Comparison of ENCODE assay signal across 15 cellular contexts in genomic region chr7:44275146-44275545, GRCh38. TPM values are rescaled to one million over a fixed set of nuclear protein-coding genes. Genes with fewer than 3 reads are reported as not detected.
A peak's percentile ranks its signal among the peaks of the same experiment; 100 is the strongest.
DNase-seq lines count a peak whose midpoint lies in the region; ATAC-seq and TF ChIP-seq lines count a peak whose summit lies in the region.
"Had no signal": no experiment of that assay in that cellular context is flagged by ENCODE, and none has a peak within 500 bp of the region (broad histone marks: within the 10 kb centered on the region; RNA-seq: fewer than 3 reads in every experiment).

No MANE protein-coding gene starts in this region.

- no peaks in the 10 kb centered on the region for H3K79me2 ChIP-seq in Karpas-422 (ENCODE audit: low read length)

- H3K27me3 Mint-ChIP-seq in CD14-positive monocyte (ENCODE audit: low read depth in 3 of 3) (peaks cover 0 to 5% (median 4%) of the 10 kb centered on the region in 3 donors), brain (no peaks in the 10 kb centered on the region)

- no peak for ATAC-seq in lower lobe of right lung
- no peak for ATAC-seq in stimulated activated effector memory CD8-positive, alpha-beta T cell treated with anti-CD3 and anti-CD28 coated beads, Interleukin-12 subunit alpha, Interleukin-12 subunit beta, amount 100 ng/mL, for 72 hours
- no peak for ATAC-seq in HG02798 (IDR thresholded peaks at IDR 0.05; ENCODE audit: poor library complexity, unreplicated experiment)

- H4K20me1 ChIP-seq in Karpas-422 (ENCODE audit: insufficient read depth, low read depth, low read length) = no peaks in the 10 kb centered on the region

- H3K36me3 Mint-ChIP-seq in CD14-positive monocyte (no peaks in the 10 kb centered on the region), brain (no peaks in the 10 kb centered on the region)
- H3K36me3 Mint-ChIP-seq in stimulated activated effector memory CD8-positive, alpha-beta T cell treated with anti-CD3 and anti-CD28 coated beads, Interleukin-12 subunit alpha, Interleukin-12 subunit beta, amount 100 ng/mL, for 72 hours = no peaks in the 10 kb centered on the region
- H3K36me3 Mint-ChIP-seq: CD8-positive, alpha-beta memory T cell had no signal

- H3K27ac ChIP-seq in lower lobe of right lung (no peak overlapping the region), Karpas-422 (ENCODE audit: low read length) (no peak overlapping the region)
- H3K27ac ChIP-seq: BLaER1 treated with 17β-estradiol and CSF1 and Interleukin-3, amounts not matched to agents 10 nM and 100 nM had no signal

- H3K36me3 ChIP-seq in lower lobe of right lung (no peaks in the 10 kb centered on the region), Karpas-422 (ENCODE audit: insufficient read depth, low read length) (no peaks in the 10 kb centered on the region)
- H3K36me3 ChIP-seq: BLaER1 treated with 17β-estradiol and CSF1 and Interleukin-3, amounts not matched to agents 10 nM and 100 nM had no signal

- no peak overlapping the region for H3K4me2 ChIP-seq in Karpas-422 (ENCODE audit: low read depth, low read length, poor library complexity, severe bottlenecking)

- DNase-seq in CD14-positive monocyte (ENCODE audit: low spot score) (peak; percentile 24), lower lobe of right lung (peak; percentile 8), DMS153 treated with DMSO at 0.1 percent for 48 hours (lab: John Stamatoyannopoulos, UW; ENCODE audit: unreplicated experiment) (no peak), Karpas-422 (no peak)
- no peak for DNase-seq in stimulated activated effector memory CD8-positive, alpha-beta T cell treated with anti-CD3 and anti-CD28 coated beads, Interleukin-12 subunit alpha, Interleukin-12 subunit beta, amount 100 ng/mL, for 72 hours (ENCODE audit: low spot score in 2 of 2)
- DNase-seq: DMS79 treated with DMSO at 0.1 percent for 48 hours, KBM-7, NCI-H1105 treated with DMSO at 0.1 percent for 48 hours, NCI-H1694, NCI-H2081 treated with DMSO at 0.1 percent for 48 hours, SHP77 treated with DMSO at 0.1 percent for 48 hours had no signal

- no peaks in the 10 kb centered on the region for H3K9me2 ChIP-seq in Karpas-422 (replicated peaks; ENCODE audit: insufficient read depth, low read length)

- intact Hi-C loops in CD14-positive monocyte (cut with micrococcal nuclease) = no loop called here
- intact Hi-C loops in lower lobe of right lung (cut with DNase I) = no loop called here

- H2AFZ ChIP-seq in Karpas-422 (ENCODE audit: low read length) = no peak overlapping the region

- H3K4me1 ChIP-seq in lower lobe of right lung = no peaks in the 10 kb centered on the region
- no peaks in the 10 kb centered on the region for H3K4me1 ChIP-seq in Karpas-422 (ENCODE audit: low read length)

- H3K4me1 Mint-ChIP-seq in CD14-positive monocyte = no peaks in the 10 kb centered on the region
- peaks cover 26% of the 10 kb centered on the region for H3K4me1 Mint-ChIP-seq in brain
- no peaks in the 10 kb centered on the region for H3K4me1 Mint-ChIP-seq in stimulated activated effector memory CD8-positive, alpha-beta T cell treated with anti-CD3 and anti-CD28 coated beads, Interleukin-12 subunit alpha, Interleukin-12 subunit beta, amount 100 ng/mL, for 72 hours

- H3K27ac Mint-ChIP-seq in CD14-positive monocyte = no peak overlapping the region
- peak overlapping the region in 3 of 5 experiments; percentile 69 to 90 (median 72) for H3K27ac Mint-ChIP-seq in brain
- peak overlapping the region; percentile 17 for H3K27ac Mint-ChIP-seq in stimulated activated effector memory CD8-positive, alpha-beta T cell treated with anti-CD3 and anti-CD28 coated beads, Interleukin-12 subunit alpha, Interleukin-12 subunit beta, amount 100 ng/mL, for 72 hours
- H3K27ac Mint-ChIP-seq: CD8-positive, alpha-beta memory T cell had no signal

- TF ChIP-seq CTCF in CD14-positive monocyte (IDR thresholded peaks at IDR 0.05) (no peak), brain (conservative IDR thresholded peaks at IDR 0.05) (no peak), lower lobe of right lung (IDR thresholded peaks at IDR 0.05) (no peak)

- H3K4me3 ChIP-seq in lower lobe of right lung (no peak overlapping the region), Karpas-422 (ENCODE audit: low read length) (no peak overlapping the region)
- H3K4me3 ChIP-seq: BLaER1 treated with 17β-estradiol and CSF1 and Interleukin-3, amounts not matched to agents 10 nM and 100 nM had no signal

- H3K9ac ChIP-seq in Karpas-422 (ENCODE audit: low read length) = no peak overlapping the region
- H3K9ac ChIP-seq: BLaER1 treated with 17β-estradiol and CSF1 and Interleukin-3, amounts not matched to agents 10 nM and 100 nM had no signal

- no peaks in the 10 kb centered on the region for H3K9me3 Mint-ChIP-seq in CD14-positive monocyte
- H3K9me3 Mint-ChIP-seq in brain = no peaks in the 10 kb centered on the region
- no peaks in the 10 kb centered on the region for H3K9me3 Mint-ChIP-seq in stimulated activated effector memory CD8-positive, alpha-beta T cell treated with anti-CD3 and anti-CD28 coated beads, Interleukin-12 subunit alpha, Interleukin-12 subunit beta, amount 100 ng/mL, for 72 hours
- H3K9me3 Mint-ChIP-seq: CD8-positive, alpha-beta memory T cell had no signal

- peaks cover 7% of the 10 kb centered on the region for H3K27me3 ChIP-seq in lower lobe of right lung (ENCODE audit: low read depth)
- H3K27me3 ChIP-seq in Karpas-422 (ENCODE audit: low read length) = no peaks in the 10 kb centered on the region
- H3K27me3 ChIP-seq: BLaER1 treated with 17β-estradiol and CSF1 and Interleukin-3, amounts not matched to agents 10 nM and 100 nM had no signal

- H3K4me3 Mint-ChIP-seq in CD14-positive monocyte = no peak overlapping the region
- H3K4me3 Mint-ChIP-seq in brain = no peak overlapping the region
- H3K4me3 Mint-ChIP-seq in stimulated activated effector memory CD8-positive, alpha-beta T cell treated with anti-CD3 and anti-CD28 coated beads, Interleukin-12 subunit alpha, Interleukin-12 subunit beta, amount 100 ng/mL, for 72 hours = no peak overlapping the region
- H3K4me3 Mint-ChIP-seq: CD8-positive, alpha-beta memory T cell had no signal

- H3K9me3 ChIP-seq in lower lobe of right lung (no peaks in the 10 kb centered on the region), Karpas-422 (ENCODE audit: low read length) (no peaks in the 10 kb centered on the region)
- H3K9me3 ChIP-seq: BLaER1 treated with 17β-estradiol and CSF1 and Interleukin-3, amounts not matched to agents 10 nM and 100 nM had no signal

RNA-seq across cellular contexts. Expression of gene CAMK2B, which starts 50.2 kb away (rescaled TPM):
- polyA plus RNA-seq in CD14-positive monocyte = not detected
- 88.4 TPM for polyA plus RNA-seq in brain (ENCODE audit: insufficient read depth, low read depth, low replicate concordance)
- 0.30 TPM for total RNA-seq in lower lobe of right lung
- not detected in 2 replicates for total RNA-seq in Karpas-422 (2014; rRNA removed; shearing (Covaris generic); ENCODE audit: low replicate concordance)
- polyA plus RNA-seq: CD8-positive, alpha-beta memory T cell had no signal

Comparison
In these comparisons a context has a peak if more than half of its experiments do, and no peak if none do; other contexts are left out.
1. DNase-seq: peak in CD14-positive monocyte (single experiment) and lower lobe of right lung (single experiment); none in stimulated activated effector memory CD8-positive, alpha-beta T cell treated with anti-CD3 and anti-CD28 coated beads, Interleukin-12 subunit alpha, Interleukin-12 subunit beta, amount 100 ng/mL, for 72 hours (0 of 2), DMS153 treated with DMSO at 0.1 percent for 48 hours (single experiment) and Karpas-422 (single experiment).
2. H3K27ac Mint-ChIP-seq: peak in brain (3 of 5) and stimulated activated effector memory CD8-positive, alpha-beta T cell treated with anti-CD3 and anti-CD28 coated beads, Interleukin-12 subunit alpha, Interleukin-12 subunit beta, amount 100 ng/mL, for 72 hours (single experiment); none in CD14-positive monocyte (0 of 7).